ENCODE assay signal across 24 cellular contexts in the genomic region with DNA sequence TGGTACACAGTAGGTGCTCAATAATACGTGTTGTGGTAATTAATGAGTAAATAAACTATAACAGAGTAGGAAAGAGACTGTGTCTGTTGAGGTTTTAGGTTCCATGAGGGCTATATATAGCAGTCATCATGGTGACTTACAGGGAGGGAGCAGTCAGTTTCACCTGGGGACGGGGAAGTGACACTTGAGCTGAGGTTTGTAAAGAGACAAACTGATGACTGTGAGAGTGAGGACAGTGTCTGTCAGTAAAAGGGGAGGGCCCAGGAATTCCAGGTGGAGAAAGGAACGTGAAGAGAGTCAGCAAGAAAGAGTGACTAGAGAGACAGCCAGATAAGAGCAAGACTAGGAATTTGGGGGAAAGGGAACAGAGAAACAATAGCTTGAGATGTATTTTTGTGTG. TPM values are rescaled to one million over a fixed set of nuclear protein-coding genes. Genes with fewer than 3 reads are reported as not detected.
DNase-seq lines count a peak whose midpoint lies in the region; ATAC-seq, FAIRE-seq and TF ChIP-seq lines count a peak whose summit lies in the region.
"Had no signal": no experiment of that assay in that cellular context is flagged by ENCODE, and none has a peak within 500 bp of the region (broad histone marks: within the 10 kb centered on the region; RNA-seq: fewer than 3 reads in every experiment).

No MANE protein-coding gene starts in this region.

- no peak for TF ChIP-seq CTCF in CD8-positive, alpha-beta T cell (IDR thresholded peaks at IDR 0.05)
- no peak for TF ChIP-seq CTCF in endothelial cell (IDR thresholded peaks at IDR 0.05; ENCODE audit: unreplicated experiment)
- no peak for TF ChIP-seq CTCF in parathyroid adenoma (IDR thresholded peaks at IDR 0.05)
- TF ChIP-seq CTCF in HFFc6 (IDR thresholded peaks at IDR 0.05), result no peak

- H3K9me3 ChIP-seq in CD8-positive, alpha-beta T cell (ENCODE audit: low read length), result no peaks in the 10 kb centered on the region
- no peaks in the 10 kb centered on the region for H3K9me3 ChIP-seq in parathyroid adenoma (ENCODE audit: control insufficient read depth, low read length)
- H3K9me3 ChIP-seq: body of pancreas, neutrophil, SJSA1, tibial nerve had no signal

- no peak overlapping the region for H3K4me3 Mint-ChIP-seq in CD8-positive, alpha-beta T cell
- H3K4me3 Mint-ChIP-seq in endothelial cell (ENCODE audit: unreplicated experiment), result no peak overlapping the region
- no peak overlapping the region for H3K4me3 Mint-ChIP-seq in HFFc6
- H3K4me3 Mint-ChIP-seq: activated T-cell treated with anti-CD3 and anti-CD28 coated beads, Interleukin-2, amount 50 U/mL, for 24 hours; stimulated activated memory B cell treated with anti-CD40 and anti-IgM and Interleukin-4, amounts not matched to agents 10 μg/mL and 1 μg/mL and 100 μg/mL, for 72 hours; T-helper 17 cell had no signal

- peaks cover 18% of the 10 kb centered on the region for H3K4me1 Mint-ChIP-seq in CD8-positive, alpha-beta T cell (ENCODE audit: low read depth)
- H3K4me1 Mint-ChIP-seq in endothelial cell (ENCODE audit: unreplicated experiment) (peaks cover 56% of the 10 kb centered on the region), HFFc6 (ENCODE audit: low read depth) (peaks cover 28% of the 10 kb centered on the region)

- TF ChIP-seq POLR2A in GM12891 (IDR thresholded peaks at IDR 0.05; ENCODE audit: low read depth, low read length), result no peak

- DNase-seq in CD8-positive, alpha-beta T cell, result no peak
- DNase-seq in endothelial cell (ENCODE audit: low spot score) (no peak), GM12891 (ENCODE audit: insufficient read length, low spot score) (no peak), SHP77 treated with DMSO at 0.1 percent for 48 hours (lab: John Stamatoyannopoulos, UW) (no peak), HFFc6 (no peak)
- DNase-seq: activated CD4-positive, alpha-beta T cell treated with anti-CD3 and anti-CD28 coated beads, Interleukin-2, amount 50 U/mL, for 48 hours; activated T-cell treated with anti-CD3 and anti-CD28 coated beads, Interleukin-2, amount 50 U/mL, for 24 hours; body of pancreas; foreskin fibroblast; Kasumi-1; NCI-H1092 treated with DMSO at 0.1 percent for 48 hours; NCI-H774; T-helper 17 cell had no signal

- peak overlapping the region; percentile 14 for H3K4me2 ChIP-seq in parathyroid adenoma (ENCODE audit: low read length)

- H3K79me2 ChIP-seq in parathyroid adenoma, result no peaks in the 10 kb centered on the region

- H3K9me3 Mint-ChIP-seq in CD8-positive, alpha-beta T cell, result no peaks in the 10 kb centered on the region
- H3K9me3 Mint-ChIP-seq in endothelial cell (ENCODE audit: unreplicated experiment) (no peaks in the 10 kb centered on the region), HFFc6 (no peaks in the 10 kb centered on the region)
- H3K9me3 Mint-ChIP-seq: activated naive CD4-positive, alpha-beta T cell treated with anti-CD3 and anti-CD28 coated beads, Interleukin-2, amount 50 U/mL, for 72 hours; activated T-cell treated with anti-CD3 and anti-CD28 coated beads, Interleukin-2, amount 50 U/mL, for 24 hours; stimulated activated memory B cell treated with anti-CD40 and anti-IgM and Interleukin-4, amounts not matched to agents 10 μg/mL and 1 μg/mL and 100 μg/mL, for 72 hours had no signal

- intact Hi-C loops in CD8-positive, alpha-beta T cell (cut with DNase I, micrococcal nuclease), result no loop called here

- POLR2A ChIA-PET in CD8-positive, alpha-beta T cell (lab: Charles Lee), result no interaction called here

- no peaks in the 10 kb centered on the region for H3K27me3 ChIP-seq in CD8-positive, alpha-beta T cell (ENCODE audit: insufficient read depth, low read length)
- no peaks in the 10 kb centered on the region for H3K27me3 ChIP-seq in parathyroid adenoma (ENCODE audit: control insufficient read depth, insufficient read depth, low read length)
- H3K27me3 ChIP-seq: body of pancreas, SJSA1, tibial nerve had no signal

- peaks cover 16% of the 10 kb centered on the region for H3K4me1 ChIP-seq in CD8-positive, alpha-beta T cell (ENCODE audit: insufficient read depth, low read length)
- H3K4me1 ChIP-seq in parathyroid adenoma, result peaks cover 48% of the 10 kb centered on the region

- H3K27ac ChIP-seq in CD8-positive, alpha-beta T cell (ENCODE audit: low read depth, low read length), result no peak overlapping the region
- H3K27ac ChIP-seq in parathyroid adenoma, result peak overlapping the region; percentile 99
- H3K27ac ChIP-seq: body of pancreas, neutrophil had no signal

- no peaks in the 10 kb centered on the region for H3K36me3 ChIP-seq in CD8-positive, alpha-beta T cell (ENCODE audit: insufficient read depth, low read length)
- H3K36me3 ChIP-seq in parathyroid adenoma (ENCODE audit: control insufficient read depth, insufficient read depth, low read length), result no peaks in the 10 kb centered on the region
- H3K36me3 ChIP-seq: neutrophil, SJSA1, tibial nerve had no signal

- H3K27ac Mint-ChIP-seq in CD8-positive, alpha-beta T cell, result peak overlapping the region; percentile 13
- H3K27ac Mint-ChIP-seq in endothelial cell (ENCODE audit: unreplicated experiment) (peak overlapping the region; percentile 49), HFFc6 (no peak overlapping the region)
- H3K27ac Mint-ChIP-seq: activated naive CD4-positive, alpha-beta T cell treated with anti-CD3 and anti-CD28 coated beads, Interleukin-2, amount 50 U/mL, for 72 hours; activated T-cell treated with anti-CD3 and anti-CD28 coated beads, Interleukin-2, amount 50 U/mL, for 24 hours; stimulated activated memory B cell treated with anti-CD40 and anti-IgM and Interleukin-4, amounts not matched to agents 10 μg/mL and 1 μg/mL and 100 μg/mL, for 72 hours; T-helper 17 cell had no signal

- H3K27me3 Mint-ChIP-seq in CD8-positive, alpha-beta T cell (ENCODE audit: low read depth), result peaks cover 2% of the 10 kb centered on the region
- H3K27me3 Mint-ChIP-seq in endothelial cell (ENCODE audit: unreplicated experiment) (peaks cover 16% of the 10 kb centered on the region), HFFc6 (ENCODE audit: insufficient read depth) (peaks cover 27% of the 10 kb centered on the region)

- H3K36me3 Mint-ChIP-seq in CD8-positive, alpha-beta T cell, result no peaks in the 10 kb centered on the region
- H3K36me3 Mint-ChIP-seq in endothelial cell (ENCODE audit: low read depth, unreplicated experiment), result peaks cover 11% of the 10 kb centered on the region
- H3K36me3 Mint-ChIP-seq in HFFc6 (ENCODE audit: low read depth), result no peaks in the 10 kb centered on the region
- H3K36me3 Mint-ChIP-seq: activated naive CD4-positive, alpha-beta T cell treated with anti-CD3 and anti-CD28 coated beads, Interleukin-2, amount 50 U/mL, for 72 hours; stimulated activated memory B cell treated with anti-CD40 and anti-IgM and Interleukin-4, amounts not matched to agents 10 μg/mL and 1 μg/mL and 100 μg/mL, for 72 hours had no signal

- H3K9ac ChIP-seq in parathyroid adenoma, result no peak overlapping the region

- FAIRE-seq in GM12891 (lab: Jason Lieb, UNC), result no peak
- FAIRE-seq: HTR-8/SVneo had no signal

- ATAC-seq in CD8-positive, alpha-beta T cell, result no peak
- ATAC-seq in GM21423 (IDR thresholded peaks at IDR 0.05; ENCODE audit: unreplicated experiment) (peak; percentile 50), HG03039 (IDR thresholded peaks at IDR 0.05; ENCODE audit: unreplicated experiment) (no peak)
- ATAC-seq: activated naive CD4-positive, alpha-beta T cell treated with anti-CD3 and anti-CD28 coated beads, Interleukin-2, amount 50 U/mL, for 72 hours; body of pancreas; stimulated activated memory B cell treated with anti-CD40 and anti-IgM and Interleukin-4, amounts not matched to agents 10 μg/mL and 1 μg/mL and 100 μg/mL, for 72 hours; T-helper 17 cell had no signal

- H2AFZ ChIP-seq in parathyroid adenoma, result peak overlapping the region; percentile 58

- CTCF ChIA-PET in CD8-positive, alpha-beta T cell (lab: Charles Lee), result no interaction called here

- no peak overlapping the region for H3K4me3 ChIP-seq in CD8-positive, alpha-beta T cell (ENCODE audit: low read depth, low read length)
- H3K4me3 ChIP-seq in parathyroid adenoma (ENCODE audit: low read depth, low read length), result no peak overlapping the region
- H3K4me3 ChIP-seq: body of pancreas, coronary artery, SJSA1, tibial nerve had no signal

TF ChIP-seq in GM12891, 5 proteins besides CTCF, POLR2A, EP300 and RAD21:
- no peak for TF ChIP-seq TAF1 (IDR thresholded peaks at IDR 0.05; ENCODE audit: low read depth, low read length)
- no peak for TF ChIP-seq PAX5 (IDR thresholded peaks at IDR 0.05; ENCODE audit: insufficient read depth, low read length, severe bottlenecking)
- TF ChIP-seq POLR2AphosphoS5 (IDR thresholded peaks at IDR 0.05; ENCODE audit: low read depth, low read length), result no peak
- no peak for TF ChIP-seq SPI1 (IDR thresholded peaks at IDR 0.05; ENCODE audit: low read depth, low read length)
- no peak for TF ChIP-seq POU2F2 (IDR thresholded peaks at IDR 0.05; ENCODE audit: low read depth, low read length)

RNA-seq across cellular contexts. Expression of a gene that starts 30.2 kb away (rescaled TPM):
- not detected for total RNA-seq in CD8-positive, alpha-beta T cell
- total RNA-seq in endothelial cell (ENCODE audit: unreplicated experiment), result 51.7 TPM
- polyA plus RNA-seq in GM12891 (2012; ENCODE audit: low read depth, missing spikeins), result not detected
- under 1 TPM in 3 of 6 experiments, not detected in 3; 0.03 to 0.09 (median 0.05) TPM for total RNA-seq in HFFc6 (2021; fragmentation: NEBNext Ultra II Directional; extraction: Animal tissue kit (Norgen Biotek cat#: 25700))
- total RNA-seq: activated naive CD4-positive, alpha-beta T cell treated with anti-CD3 and anti-CD28 coated beads, Interleukin-2, amount 50 U/mL, for 72 hours; OCI-LY7; T-helper 17 cell had no signal

Comparison
In these comparisons a context has a peak if more than half of its experiments do, and no peak if none do; other contexts are left out.
1. RNA of a gene that starts 30.2 kb away (total RNA-seq): 51.7 TPM in endothelial cell (single experiment); 0.03 to 0.09 TPM in HFFc6 and not detected in CD8-positive, alpha-beta T cell; every median in the first group is over 10 times any median in the second.